8 cellular contexts compared by ENCODE assay signal in genomic region chr10:100827819-100828743, GRCh38.
DNase-seq lines count a peak whose midpoint lies in the region; ATAC-seq and TF ChIP-seq lines count a peak whose summit lies in the region.

No MANE protein-coding gene starts in this region.

- no peak overlapping the region for H2AFZ ChIP-seq in OCI-LY1 (ENCODE audit: low read length)

- H3K27ac ChIP-seq in OCI-LY1 (ENCODE audit: low read depth, low read length, poor library complexity, severe bottlenecking) (no peak overlapping the region), body of pancreas (peak overlapping the region in 1 of 4 donors; percentile 33), lower lobe of right lung (no peak overlapping the region)

- no peaks in the 10 kb centered on the region for H3K36me3 Mint-ChIP-seq in type B pancreatic cell

- H3K4me3 ChIP-seq in OCI-LY1 (ENCODE audit: low read depth, low read length, poor library complexity, severe bottlenecking) (peak overlapping the region; percentile 57), body of pancreas (peak overlapping the region; percentile 16 to 44), lower lobe of right lung (peak overlapping the region; percentile 47)

- H3K4me1 ChIP-seq in OCI-LY1 (ENCODE audit: insufficient read depth, low read length, severe bottlenecking) (peaks cover 8% of the 10 kb centered on the region), body of pancreas (peaks cover 35% of the 10 kb centered on the region), lower lobe of right lung (peaks cover 34% of the 10 kb centered on the region)

- peak overlapping the region; percentile 60 for H3K4me2 ChIP-seq in OCI-LY1 (ENCODE audit: low read length)

- peak overlapping the region; percentile 57 for H3K27ac Mint-ChIP-seq in type B pancreatic cell

- WGBS in body of pancreas, 2 donors: 4 to 10% methylated on average over 28 to 69 of the region's 69 CpGs

- H3K9me3 ChIP-seq in OCI-LY1 (ENCODE audit: low read length) (no peaks in the 10 kb centered on the region), body of pancreas (no peaks in the 10 kb centered on the region), lower lobe of right lung (no peaks in the 10 kb centered on the region)

- H4K20me1 ChIP-seq in OCI-LY1 (ENCODE audit: insufficient read depth, low read length): no peaks in the 10 kb centered on the region

- DNase-seq in NCI-H2227 (lab: John Stamatoyannopoulos, UW; ENCODE audit: unreplicated experiment): peak; percentile 48
- DNase-seq in NCI-H2227 treated with DMSO at 0.1 percent for 48 hours (lab: John Stamatoyannopoulos, UW): no peak
- DNase-seq in body of pancreas: peak; percentile 46 to 71 (median 60)
- DNase-seq in lower lobe of right lung: no peak
- no peak for DNase-seq in type B pancreatic cell (ENCODE audit: extremely low spot score, unreplicated experiment)
- DNase-seq in glomerular visceral epithelial cell (ENCODE audit: extremely low spot score): no peak

- no peaks in the 10 kb centered on the region for H3K79me2 ChIP-seq in OCI-LY1 (ENCODE audit: insufficient read depth, low read length)

- H3K4me3 Mint-ChIP-seq in type B pancreatic cell: peak overlapping the region; percentile 87

- no peaks in the 10 kb centered on the region for H3K9me2 ChIP-seq in OCI-LY1 (ENCODE audit: low read depth, low read length)

- no peak overlapping the region; the same call in 1 of the 2 replicates for H3K9ac ChIP-seq in OCI-LY1 (ENCODE audit: low read length)

- H3K4me1 Mint-ChIP-seq in type B pancreatic cell (ENCODE audit: unreplicated experiment): peaks cover 14% of the 10 kb centered on the region

- intact Hi-C loops in body of pancreas (cut with DNase I): no loop called here
- intact Hi-C loops in lower lobe of right lung (cut with DNase I): no loop called here

- H3K27me3 ChIP-seq in OCI-LY1 (ENCODE audit: insufficient read depth, low read length) (no peaks in the 10 kb centered on the region), body of pancreas (peaks cover 3 to 4% of the 10 kb centered on the region in 2 donors), lower lobe of right lung (ENCODE audit: low read depth) (peaks cover 94% of the 10 kb centered on the region)

- no peak for TF ChIP-seq POLR2A in body of pancreas (IDR thresholded peaks at IDR 0.05)

- TF ChIP-seq CTCF in OCI-LY1 (IDR thresholded peaks at IDR 0.05; ENCODE audit: low read length) (no peak), body of pancreas (IDR thresholded peaks at IDR 0.05) (peak in 3 of 7 experiments; percentile 5 to 38 (median 23)), lower lobe of right lung (IDR thresholded peaks at IDR 0.05) (no peak), type B pancreatic cell (conservative IDR thresholded peaks at IDR 0.05) (peak; percentile 48)

- H3K9me3 Mint-ChIP-seq in type B pancreatic cell: no peaks in the 10 kb centered on the region

- ATAC-seq in body of pancreas: peak; percentile 62
- ATAC-seq in lower lobe of right lung: peak; percentile 57 to 69
- ATAC-seq in GM21786 (IDR thresholded peaks at IDR 0.05; ENCODE audit: unreplicated experiment): no peak

- H3F3A ChIP-seq in OCI-LY1 (ENCODE audit: insufficient read depth, low read length): no peaks in the 10 kb centered on the region

- H3K36me3 ChIP-seq in OCI-LY1 (ENCODE audit: insufficient read depth, low read length) (no peaks in the 10 kb centered on the region), body of pancreas (replicated peaks in 1 of 2; ENCODE audit: insufficient read depth in 1 of 2, low read depth in 2 of 2) (no peaks in the 10 kb centered on the region), lower lobe of right lung (no peaks in the 10 kb centered on the region)

- peaks cover 59% of the 10 kb centered on the region for H3K27me3 Mint-ChIP-seq in type B pancreatic cell

Comparison
In these comparisons a context has a peak if more than half of its experiments do, and no peak if none do; other contexts are left out.
1. DNase-seq: peak in NCI-H2227 (single experiment) and body of pancreas (4 of 4); none in NCI-H2227 treated with DMSO at 0.1 percent for 48 hours (single experiment), lower lobe of right lung (single experiment), type B pancreatic cell (single experiment) and glomerular visceral epithelial cell (single experiment).
2. Peak in every context shown above with its lines, with median percentiles within 50 percentile points of each other: H3K4me3 ChIP-seq.